ENCODE assay signal across 3 cellular contexts in the genomic region with DNA sequence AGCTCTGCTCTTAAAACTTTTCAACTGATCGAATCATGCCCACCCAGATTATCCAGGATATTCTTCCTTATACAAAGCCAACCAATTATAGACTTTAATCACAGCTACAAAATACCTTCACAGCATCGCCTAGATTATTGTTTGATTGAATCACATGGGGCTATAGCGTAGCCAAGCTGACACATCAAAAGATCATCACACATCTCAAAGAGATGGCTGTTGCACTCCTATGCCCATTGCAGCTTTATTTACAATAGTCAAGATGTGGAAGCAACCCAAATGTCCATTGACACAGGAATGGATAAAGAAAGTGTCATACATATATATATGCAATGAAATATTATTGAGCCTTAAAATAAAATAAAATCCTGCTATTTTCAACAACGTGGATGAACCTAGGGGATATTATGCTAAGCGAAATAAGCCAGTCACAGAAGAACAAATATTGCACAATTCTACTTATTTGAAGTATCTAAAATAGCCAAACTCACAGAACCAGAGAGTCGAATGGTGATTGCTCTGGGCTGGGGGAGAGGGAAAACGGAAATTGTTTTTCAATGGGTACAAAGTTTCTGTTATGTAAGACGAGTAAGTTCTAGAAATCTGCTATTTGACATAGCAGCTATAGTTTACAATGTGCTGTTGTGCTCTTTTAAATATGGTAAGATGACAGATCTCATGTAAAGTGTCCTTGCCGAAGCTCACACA.
TF ChIP-seq lines count a peak whose summit lies in the region.

No MANE protein-coding gene starts in this region.

TF ChIP-seq in IMR-90, 13 proteins besides CTCF, POLR2A, EP300 and RAD21:
- TF ChIP-seq MAZ (IDR thresholded peaks at IDR 0.05; ENCODE audit: borderline replicate concordance, low read depth, low read length) = no peak
- peak; percentile 46; the same call in 1 of the 2 replicates for TF ChIP-seq CEBPB (IDR thresholded peaks at IDR 0.05; ENCODE audit: low read depth, low read length)

TF ChIP-seq in K562, 482 proteins besides CTCF, POLR2A, EP300 and RAD21:
- TF ChIP-seq CBX1 (IDR thresholded peaks at IDR 0.05; ENCODE audit: low read depth) (no peak), FOXK2 (conservative IDR thresholded peaks at IDR 0.05 in 1 of 2, IDR thresholded peaks at IDR 0.05 in 1 of 2; ENCODE audit: low read depth in 2 of 2) (no peak), CREB1 (IDR thresholded peaks at IDR 0.05) (no peak), CREB1 (CRISPR knock-in tag; IDR thresholded peaks at IDR 0.05) (no peak), ZNF274 (IDR thresholded peaks at IDR 0.05; ENCODE audit: borderline replicate concordance, low read depth, low read length) (no peak), CEBPB (tag; IDR thresholded peaks at IDR 0.05) (peak; percentile 35; the same call in 1 of the 2 replicates), HNRNPL (IDR thresholded peaks at IDR 0.05; ENCODE audit: low read depth, low read length) (no peak), CEBPG (CRISPR knock-in tag; IDR thresholded peaks at IDR 0.05) (no peak), CEBPG (tag; conservative IDR thresholded peaks at IDR 0.05 in 1 of 2, IDR thresholded peaks at IDR 0.05 in 1 of 2) (0 out of 4 replicates have a peak, but pooled peaks of 1 of the 2 experiments have one; percentile 29), ZNF24 (IDR thresholded peaks at IDR 0.05) (no peak), PRMT5 (CRISPR knock-in tag; IDR thresholded peaks at IDR 0.05) (no peak), ARID2 (IDR thresholded peaks at IDR 0.05) (no peak), ETV6 (IDR thresholded peaks at IDR 0.05; ENCODE audit: borderline replicate concordance in 1 of 2, low read depth in 2 of 2, low read length in 1 of 2) (no peak), ETV6 (CRISPR knock-in tag; IDR thresholded peaks at IDR 0.05; ENCODE audit: borderline replicate concordance) (no peak), NEUROD1 (IDR thresholded peaks at IDR 0.05; ENCODE audit: borderline replicate concordance, low read depth, low read length, partially characterized antibody) (no peak)

TF ChIP-seq in HepG2, 621 proteins besides CTCF, POLR2A, EP300 and RAD21 (continues in another document):
- 0 out of 2 replicates have a peak, but pooled peaks have one; percentile 25 for TF ChIP-seq ZNF331 (CRISPR knock-in tag; IDR thresholded peaks at IDR 0.05)
- no peak for TF ChIP-seq KLF9 (CRISPR knock-in tag; IDR thresholded peaks at IDR 0.05; ENCODE audit: low read depth)
- no peak for TF ChIP-seq GABPA (IDR thresholded peaks at IDR 0.05; ENCODE audit: low read depth, low read length)
- TF ChIP-seq GABPA (CRISPR knock-in tag; IDR thresholded peaks at IDR 0.05; ENCODE audit: low read depth) = peak; percentile 66
- TF ChIP-seq ELF3 (CRISPR knock-in tag; IDR thresholded peaks at IDR 0.05) = peak; percentile 75
- TF ChIP-seq IKZF1 (IDR thresholded peaks at IDR 0.05) = no peak
- TF ChIP-seq ZNF230 (CRISPR knock-in tag; IDR thresholded peaks at IDR 0.05) = no peak
- TF ChIP-seq SKI (IDR thresholded peaks at IDR 0.05; ENCODE audit: partially characterized antibody) = no peak
- TF ChIP-seq ZNF205 (CRISPR knock-in tag; IDR thresholded peaks at IDR 0.05) = peak; percentile 19; the same call in 1 of the 2 replicates
- TF ChIP-seq, protein P1, sequence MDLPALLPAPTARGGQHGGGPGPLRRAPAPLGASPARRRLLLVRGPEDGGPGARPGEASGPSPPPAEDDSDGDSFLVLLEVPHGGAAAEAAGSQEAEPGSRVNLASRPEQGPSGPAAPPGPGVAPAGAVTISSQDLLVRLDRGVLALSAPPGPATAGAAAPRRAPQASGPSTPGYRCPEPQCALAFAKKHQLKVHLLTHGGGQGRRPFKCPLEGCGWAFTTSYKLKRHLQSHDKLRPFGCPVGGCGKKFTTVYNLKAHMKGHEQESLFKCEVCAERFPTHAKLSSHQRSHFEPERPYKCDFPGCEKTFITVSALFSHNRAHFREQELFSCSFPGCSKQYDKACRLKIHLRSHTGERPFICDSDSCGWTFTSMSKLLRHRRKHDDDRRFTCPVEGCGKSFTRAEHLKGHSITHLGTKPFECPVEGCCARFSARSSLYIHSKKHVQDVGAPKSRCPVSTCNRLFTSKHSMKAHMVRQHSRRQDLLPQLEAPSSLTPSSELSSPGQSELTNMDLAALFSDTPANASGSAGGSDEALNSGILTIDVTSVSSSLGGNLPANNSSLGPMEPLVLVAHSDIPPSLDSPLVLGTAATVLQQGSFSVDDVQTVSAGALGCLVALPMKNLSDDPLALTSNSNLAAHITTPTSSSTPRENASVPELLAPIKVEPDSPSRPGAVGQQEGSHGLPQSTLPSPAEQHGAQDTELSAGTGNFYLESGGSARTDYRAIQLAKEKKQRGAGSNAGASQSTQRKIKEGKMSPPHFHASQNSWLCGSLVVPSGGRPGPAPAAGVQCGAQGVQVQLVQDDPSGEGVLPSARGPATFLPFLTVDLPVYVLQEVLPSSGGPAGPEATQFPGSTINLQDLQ (CRISPR knock-in tag; IDR thresholded peaks at IDR 0.05) = no peak
- TF ChIP-seq, protein P2, sequence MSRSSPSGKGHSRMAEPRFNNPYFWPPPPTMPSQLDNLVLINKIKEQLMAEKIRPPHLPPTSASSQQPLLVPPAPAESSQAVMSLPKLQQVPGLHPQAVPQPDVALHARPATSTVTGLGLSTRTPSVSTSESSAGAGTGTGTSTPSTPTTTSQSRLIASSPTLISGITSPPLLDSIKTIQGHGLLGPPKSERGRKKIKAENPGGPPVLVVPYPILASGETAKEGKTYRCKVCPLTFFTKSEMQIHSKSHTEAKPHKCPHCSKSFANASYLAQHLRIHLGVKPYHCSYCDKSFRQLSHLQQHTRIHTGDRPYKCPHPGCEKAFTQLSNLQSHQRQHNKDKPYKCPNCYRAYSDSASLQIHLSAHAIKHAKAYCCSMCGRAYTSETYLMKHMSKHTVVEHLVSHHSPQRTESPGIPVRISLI (CRISPR knock-in tag; IDR thresholded peaks at IDR 0.05; ENCODE audit: borderline replicate concordance) = 0 out of 2 replicates have a peak, but pooled peaks have one; percentile 22
- peak; percentile 51; the same call in 1 of the 2 replicates for TF ChIP-seq SOX5 (CRISPR knock-in tag; IDR thresholded peaks at IDR 0.05; ENCODE audit: borderline replicate concordance)
- TF ChIP-seq, protein P3, sequence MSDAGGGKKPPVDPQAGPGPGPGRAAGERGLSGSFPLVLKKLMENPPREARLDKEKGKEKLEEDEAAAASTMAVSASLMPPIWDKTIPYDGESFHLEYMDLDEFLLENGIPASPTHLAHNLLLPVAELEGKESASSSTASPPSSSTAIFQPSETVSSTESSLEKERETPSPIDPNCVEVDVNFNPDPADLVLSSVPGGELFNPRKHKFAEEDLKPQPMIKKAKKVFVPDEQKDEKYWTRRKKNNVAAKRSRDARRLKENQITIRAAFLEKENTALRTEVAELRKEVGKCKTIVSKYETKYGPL (CRISPR knock-in tag; IDR thresholded peaks at IDR 0.05) = 0 out of 2 replicates have a peak, but pooled peaks have one; percentile 59
- TF ChIP-seq ISX (CRISPR knock-in tag; conservative IDR thresholded peaks at IDR 0.05) = no peak
- TF ChIP-seq NFE2L1 (CRISPR knock-in tag; IDR thresholded peaks at IDR 0.05; ENCODE audit: borderline replicate concordance) = no peak
- no peak for TF ChIP-seq SOX13 (IDR thresholded peaks at IDR 0.05)
- no peak for TF ChIP-seq SOX13 (CRISPR knock-in tag; conservative IDR thresholded peaks at IDR 0.05 in 1 of 2, IDR thresholded peaks at IDR 0.05 in 1 of 2)
- 0 out of 2 replicates have a peak, but pooled peaks have one; percentile 25 for TF ChIP-seq ZNF629 (CRISPR knock-in tag; conservative IDR thresholded peaks at IDR 0.05)
- TF ChIP-seq BRCA1 (CRISPR knock-in tag; IDR thresholded peaks at IDR 0.05) = no peak
- TF ChIP-seq ZNF484 (CRISPR knock-in tag; IDR thresholded peaks at IDR 0.05; ENCODE audit: borderline replicate concordance, low read depth) = no peak
- TF ChIP-seq, protein P4, sequence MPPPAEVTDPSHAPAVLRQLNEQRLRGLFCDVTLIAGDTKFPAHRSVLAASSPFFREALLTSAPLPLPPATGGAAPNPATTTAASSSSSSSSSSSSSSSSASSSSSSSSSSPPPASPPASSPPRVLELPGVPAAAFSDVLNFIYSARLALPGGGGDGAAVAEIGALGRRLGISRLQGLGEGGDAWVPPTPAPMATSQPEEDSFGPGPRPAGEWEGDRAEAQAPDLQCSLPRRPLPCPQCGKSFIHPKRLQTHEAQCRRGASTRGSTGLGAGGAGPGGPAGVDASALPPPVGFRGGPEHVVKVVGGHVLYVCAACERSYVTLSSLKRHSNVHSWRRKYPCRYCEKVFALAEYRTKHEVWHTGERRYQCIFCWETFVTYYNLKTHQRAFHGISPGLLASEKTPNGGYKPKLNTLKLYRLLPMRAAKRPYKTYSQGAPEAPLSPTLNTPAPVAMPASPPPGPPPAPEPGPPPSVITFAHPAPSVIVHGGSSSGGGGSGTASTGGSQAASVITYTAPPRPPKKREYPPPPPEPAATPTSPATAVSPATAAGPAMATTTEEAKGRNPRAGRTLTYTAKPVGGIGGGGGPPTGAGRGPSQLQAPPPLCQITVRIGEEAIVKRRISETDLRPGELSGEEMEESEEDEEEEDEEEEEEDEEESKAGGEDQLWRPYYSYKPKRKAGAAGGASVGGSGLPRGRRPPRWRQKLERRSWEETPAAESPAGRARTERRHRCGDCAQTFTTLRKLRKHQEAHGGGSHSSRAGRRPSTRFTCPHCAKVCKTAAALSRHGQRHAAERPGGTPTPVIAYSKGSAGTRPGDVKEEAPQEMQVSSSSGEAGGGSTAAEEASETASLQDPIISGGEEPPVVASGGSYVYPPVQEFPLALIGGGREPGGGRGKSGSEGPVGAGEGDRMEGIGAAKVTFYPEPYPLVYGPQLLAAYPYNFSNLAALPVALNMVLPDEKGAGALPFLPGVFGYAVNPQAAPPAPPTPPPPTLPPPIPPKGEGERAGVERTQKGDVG (CRISPR knock-in tag; IDR thresholded peaks at IDR 0.05; ENCODE audit: borderline replicate concordance) = no peak
- peak; percentile 73 for TF ChIP-seq FOXA3 (CRISPR knock-in tag; IDR thresholded peaks at IDR 0.05)
- TF ChIP-seq YY1 (IDR thresholded peaks at IDR 0.05; ENCODE audit: insufficient read depth, insufficient replicate concordance, low read depth, low read length) = no peak
- no peak for TF ChIP-seq NFYB (CRISPR knock-in tag; IDR thresholded peaks at IDR 0.05)
- TF ChIP-seq HCFC1 (IDR thresholded peaks at IDR 0.05; ENCODE audit: low read depth, low read length) = no peak
- TF ChIP-seq ZNF446 (CRISPR knock-in tag; IDR thresholded peaks at IDR 0.05) = no peak
- no peak for TF ChIP-seq CCDC6 (CRISPR knock-in tag; IDR thresholded peaks at IDR 0.05)
- no peak for TF ChIP-seq RFXAP (CRISPR knock-in tag; IDR thresholded peaks at IDR 0.05; ENCODE audit: borderline replicate concordance)
- TF ChIP-seq ZNF780A (CRISPR knock-in tag; IDR thresholded peaks at IDR 0.05) = no peak
- TF ChIP-seq KDM5B (CRISPR knock-in tag; IDR thresholded peaks at IDR 0.05; ENCODE audit: borderline replicate concordance) = no peak
- TF ChIP-seq MAFK (conservative IDR thresholded peaks at IDR 0.05 in 1 of 2, IDR thresholded peaks at IDR 0.05 in 1 of 2; ENCODE audit: low read length in 2 of 2) = no peak
- TF ChIP-seq REPIN1 (CRISPR knock-in tag; IDR thresholded peaks at IDR 0.05; ENCODE audit: borderline replicate concordance, low read depth) = no peak
- no peak for TF ChIP-seq ZNF572 (CRISPR knock-in tag; IDR thresholded peaks at IDR 0.05)
- TF ChIP-seq MTF2 (CRISPR knock-in tag; IDR thresholded peaks at IDR 0.05; ENCODE audit: borderline replicate concordance) = no peak
- no peak for TF ChIP-seq MTA3 (CRISPR knock-in tag; IDR thresholded peaks at IDR 0.05)
- TF ChIP-seq MIER2 (CRISPR knock-in tag; IDR thresholded peaks at IDR 0.05) = no peak
- no peak for TF ChIP-seq NCOR1 (IDR thresholded peaks at IDR 0.05; ENCODE audit: borderline replicate concordance, low read length)
- no peak for TF ChIP-seq SOX6 (IDR thresholded peaks at IDR 0.05)
- peak; percentile 41; the same call in 1 of the 2 replicates for TF ChIP-seq SOX6 (CRISPR knock-in tag; IDR thresholded peaks at IDR 0.05)
- TF ChIP-seq SCMH1 (CRISPR knock-in tag; IDR thresholded peaks at IDR 0.05; ENCODE audit: borderline replicate concordance) = no peak
- TF ChIP-seq, protein P5, sequence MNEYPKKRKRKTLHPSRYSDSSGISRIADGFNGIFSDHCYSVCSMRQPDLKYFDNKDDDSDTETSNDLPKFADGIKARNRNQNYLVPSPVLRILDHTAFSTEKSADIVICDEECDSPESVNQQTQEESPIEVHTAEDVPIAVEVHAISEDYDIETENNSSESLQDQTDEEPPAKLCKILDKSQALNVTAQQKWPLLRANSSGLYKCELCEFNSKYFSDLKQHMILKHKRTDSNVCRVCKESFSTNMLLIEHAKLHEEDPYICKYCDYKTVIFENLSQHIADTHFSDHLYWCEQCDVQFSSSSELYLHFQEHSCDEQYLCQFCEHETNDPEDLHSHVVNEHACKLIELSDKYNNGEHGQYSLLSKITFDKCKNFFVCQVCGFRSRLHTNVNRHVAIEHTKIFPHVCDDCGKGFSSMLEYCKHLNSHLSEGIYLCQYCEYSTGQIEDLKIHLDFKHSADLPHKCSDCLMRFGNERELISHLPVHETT (CRISPR knock-in tag; conservative IDR thresholded peaks at IDR 0.05) = no peak
- peak; percentile 41; the same call in 1 of the 2 replicates for TF ChIP-seq NCOA2 (CRISPR knock-in tag; IDR thresholded peaks at IDR 0.05)
- TF ChIP-seq, protein P6, sequence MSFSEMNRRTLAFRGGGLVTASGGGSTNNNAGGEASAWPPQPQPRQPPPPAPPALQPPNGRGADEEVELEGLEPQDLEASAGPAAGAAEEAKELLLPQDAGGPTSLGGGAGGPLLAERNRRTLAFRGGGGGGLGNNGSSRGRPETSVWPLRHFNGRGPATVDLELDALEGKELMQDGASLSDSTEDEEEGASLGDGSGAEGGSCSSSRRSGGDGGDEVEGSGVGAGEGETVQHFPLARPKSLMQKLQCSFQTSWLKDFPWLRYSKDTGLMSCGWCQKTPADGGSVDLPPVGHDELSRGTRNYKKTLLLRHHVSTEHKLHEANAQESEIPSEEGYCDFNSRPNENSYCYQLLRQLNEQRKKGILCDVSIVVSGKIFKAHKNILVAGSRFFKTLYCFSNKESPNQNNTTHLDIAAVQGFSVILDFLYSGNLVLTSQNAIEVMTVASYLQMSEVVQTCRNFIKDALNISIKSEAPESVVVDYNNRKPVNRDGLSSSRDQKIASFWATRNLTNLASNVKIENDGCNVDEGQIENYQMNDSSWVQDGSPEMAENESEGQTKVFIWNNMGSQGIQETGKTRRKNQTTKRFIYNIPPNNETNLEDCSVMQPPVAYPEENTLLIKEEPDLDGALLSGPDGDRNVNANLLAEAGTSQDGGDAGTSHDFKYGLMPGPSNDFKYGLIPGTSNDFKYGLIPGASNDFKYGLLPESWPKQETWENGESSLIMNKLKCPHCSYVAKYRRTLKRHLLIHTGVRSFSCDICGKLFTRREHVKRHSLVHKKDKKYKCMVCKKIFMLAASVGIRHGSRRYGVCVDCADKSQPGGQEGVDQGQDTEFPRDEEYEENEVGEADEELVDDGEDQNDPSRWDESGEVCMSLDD (CRISPR knock-in tag; IDR thresholded peaks at IDR 0.05; ENCODE audit: borderline replicate concordance) = no peak
- TF ChIP-seq, protein P7, sequence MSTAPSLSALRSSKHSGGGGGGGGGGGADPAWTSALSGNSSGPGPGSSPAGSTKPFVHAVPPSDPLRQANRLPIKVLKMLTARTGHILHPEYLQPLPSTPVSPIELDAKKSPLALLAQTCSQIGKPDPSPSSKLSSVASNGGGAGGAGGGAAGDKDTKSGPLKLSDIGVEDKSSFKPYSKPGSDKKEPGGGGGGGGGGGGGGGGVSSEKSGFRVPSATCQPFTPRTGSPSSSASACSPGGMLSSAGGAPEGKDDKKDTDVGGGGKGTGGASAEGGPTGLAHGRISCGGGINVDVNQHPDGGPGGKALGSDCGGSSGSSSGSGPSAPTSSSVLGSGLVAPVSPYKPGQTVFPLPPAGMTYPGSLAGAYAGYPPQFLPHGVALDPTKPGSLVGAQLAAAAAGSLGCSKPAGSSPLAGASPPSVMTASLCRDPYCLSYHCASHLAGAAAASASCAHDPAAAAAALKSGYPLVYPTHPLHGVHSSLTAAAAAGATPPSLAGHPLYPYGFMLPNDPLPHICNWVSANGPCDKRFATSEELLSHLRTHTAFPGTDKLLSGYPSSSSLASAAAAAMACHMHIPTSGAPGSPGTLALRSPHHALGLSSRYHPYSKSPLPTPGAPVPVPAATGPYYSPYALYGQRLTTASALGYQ (CRISPR knock-in tag; IDR thresholded peaks at IDR 0.05) = no peak
- TF ChIP-seq PRMT3 (CRISPR knock-in tag; IDR thresholded peaks at IDR 0.05; ENCODE audit: borderline replicate concordance, low read depth) = no peak
